ENCODE assay signal across 26 cellular contexts in genomic region chr3:126968995-126969385, GRCh38.
"Had no signal": no experiment of that assay in that cellular context is flagged by ENCODE, and none has a peak within 500 bp of the region (broad histone marks: within the 10 kb centered on the region; RNA-seq: fewer than 3 reads in every experiment).

No MANE protein-coding gene starts in this region.

- H3K27me3 ChIP-seq: hepatocyte, suprapubic skin, transverse colon, vagina had no signal

- H3K4me2 ChIP-seq: hepatocyte had no signal

- H3K36me3 Mint-ChIP-seq: activated naive CD4-positive, alpha-beta T cell treated with anti-CD3 and anti-CD28 coated beads, Interleukin-2, amount 10 ng/mL, durations not matched to agents 7 days and 5 days; immature natural killer cell had no signal

- H3K4me3 ChIP-seq: hepatocyte, left ventricle myocardium inferior, suprapubic skin, transverse colon, vagina had no signal

- H3K9me3 Mint-ChIP-seq: activated B cell treated with CpG ODN at 0.5 μM for 24 hours; activated naive CD4-positive, alpha-beta T cell treated with anti-CD3 and anti-CD28 coated beads, Interleukin-2, amount 10 ng/mL, durations not matched to agents 7 days and 5 days; T-helper 1 cell treated with Interleukin-12 subunit alpha and Interleukin-12 subunit beta and Interleukin-4 antibody, amounts not matched to agents 30 μg/mL and 1 μg/mL, for 36 hours had no signal

- H3K4me1 ChIP-seq: left ventricle myocardium inferior, transverse colon, vagina had no signal

- H2AFZ ChIP-seq: hepatocyte had no signal

- H3K4me1 Mint-ChIP-seq: activated CD4-positive, alpha-beta T cell treated with anti-CD3 and anti-CD28 coated beads for 36 hours; activated naive CD4-positive, alpha-beta T cell treated with anti-CD3 and anti-CD28 coated beads, Interleukin-2, amount 10 ng/mL, durations not matched to agents 7 days and 5 days; immature natural killer cell; stimulated activated naive CD8-positive, alpha-beta T cell treated with anti-CD3 and anti-CD28 coated beads, Interleukin-15, amount 100 ng/mL, for 72 hours had no signal

- DNase-seq: activated B cell treated with CpG ODN at 0.5 μM for 24 hours; activated CD4-positive, alpha-beta T cell treated with anti-CD3 and anti-CD28 coated beads for 36 hours; activated CD4-positive, alpha-beta T cell treated with anti-CD3 and anti-CD28 coated beads, Interleukin-2, amount 50 U/mL, for 4 hours; activated CD8-positive, alpha-beta memory T cell treated with anti-CD3 and anti-CD28 coated beads, Interleukin-2, amount 50 U/mL, for 48 hours; activated effector memory CD4-positive, alpha-beta T cell treated with Interleukin-2 at 50 U/mL for 16 hours; activated naive CD4-positive, alpha-beta T cell treated with anti-CD3 and anti-CD28 coated beads, Interleukin-2, amount 10 ng/mL, durations not matched to agents 7 days and 5 days; activated T-cell treated with anti-CD3 and anti-CD28 coated beads, Interleukin-2, amount 50 U/mL, for 48 hours; amygdala; cerebellar nuclear complex; cortex of kidney; foreskin melanocyte; immature natural killer cell; left ventricle myocardium inferior; mammary epithelial cell; midbrain; retina; stimulated activated CD4-positive, alpha-beta T cell treated with anti-CD3 and anti-CD28 coated beads, Interleukin-4, amount 100 ng/mL, for 4 hours; stimulated activated naive CD8-positive, alpha-beta T cell treated with anti-CD3 and anti-CD28 coated beads, Interleukin-15, amount 100 ng/mL, for 72 hours; T1000; transverse colon had no signal

- H3K27me3 Mint-ChIP-seq: activated CD4-positive, alpha-beta T cell treated with anti-CD3 and anti-CD28 coated beads for 36 hours had no signal

- H3K4me3 Mint-ChIP-seq: activated B cell treated with CpG ODN at 0.5 μM for 24 hours; activated CD4-positive, alpha-beta T cell treated with anti-CD3 and anti-CD28 coated beads for 36 hours; activated naive CD4-positive, alpha-beta T cell treated with anti-CD3 and anti-CD28 coated beads, Interleukin-2, amount 10 ng/mL, durations not matched to agents 7 days and 5 days; immature natural killer cell; stimulated activated naive CD8-positive, alpha-beta T cell treated with anti-CD3 and anti-CD28 coated beads, Interleukin-15, amount 100 ng/mL, for 72 hours; T-helper 1 cell treated with Interleukin-12 subunit alpha and Interleukin-12 subunit beta and Interleukin-4 antibody, amounts not matched to agents 30 μg/mL and 1 μg/mL, for 36 hours had no signal

- H3K27ac Mint-ChIP-seq: activated B cell treated with CpG ODN at 0.5 μM for 24 hours; activated CD4-positive, alpha-beta T cell treated with anti-CD3 and anti-CD28 coated beads for 36 hours; activated naive CD4-positive, alpha-beta T cell treated with anti-CD3 and anti-CD28 coated beads, Interleukin-2, amount 10 ng/mL, durations not matched to agents 7 days and 5 days; immature natural killer cell; T-helper 1 cell treated with Interleukin-12 subunit alpha and Interleukin-12 subunit beta and Interleukin-4 antibody, amounts not matched to agents 30 μg/mL and 1 μg/mL, for 36 hours had no signal

- ATAC-seq: activated CD4-positive, alpha-beta T cell treated with anti-CD3 and anti-CD28 coated beads for 36 hours; stimulated activated naive CD8-positive, alpha-beta T cell treated with anti-CD3 and anti-CD28 coated beads, Interleukin-15, amount 100 ng/mL, for 72 hours had no signal

- H3K9me3 ChIP-seq: suprapubic skin, transverse colon had no signal

- H3K36me3 ChIP-seq: left ventricle myocardium inferior, suprapubic skin, transverse colon, vagina had no signal

- H3K27ac ChIP-seq: hepatocyte, left ventricle myocardium inferior, suprapubic skin, transverse colon, vagina had no signal

- FAIRE-seq: bronchial epithelial cell, endometrium had no signal

- H3K79me2 ChIP-seq: hepatocyte had no signal
